20 cellular contexts compared by ENCODE assay signal in the genomic region with DNA sequence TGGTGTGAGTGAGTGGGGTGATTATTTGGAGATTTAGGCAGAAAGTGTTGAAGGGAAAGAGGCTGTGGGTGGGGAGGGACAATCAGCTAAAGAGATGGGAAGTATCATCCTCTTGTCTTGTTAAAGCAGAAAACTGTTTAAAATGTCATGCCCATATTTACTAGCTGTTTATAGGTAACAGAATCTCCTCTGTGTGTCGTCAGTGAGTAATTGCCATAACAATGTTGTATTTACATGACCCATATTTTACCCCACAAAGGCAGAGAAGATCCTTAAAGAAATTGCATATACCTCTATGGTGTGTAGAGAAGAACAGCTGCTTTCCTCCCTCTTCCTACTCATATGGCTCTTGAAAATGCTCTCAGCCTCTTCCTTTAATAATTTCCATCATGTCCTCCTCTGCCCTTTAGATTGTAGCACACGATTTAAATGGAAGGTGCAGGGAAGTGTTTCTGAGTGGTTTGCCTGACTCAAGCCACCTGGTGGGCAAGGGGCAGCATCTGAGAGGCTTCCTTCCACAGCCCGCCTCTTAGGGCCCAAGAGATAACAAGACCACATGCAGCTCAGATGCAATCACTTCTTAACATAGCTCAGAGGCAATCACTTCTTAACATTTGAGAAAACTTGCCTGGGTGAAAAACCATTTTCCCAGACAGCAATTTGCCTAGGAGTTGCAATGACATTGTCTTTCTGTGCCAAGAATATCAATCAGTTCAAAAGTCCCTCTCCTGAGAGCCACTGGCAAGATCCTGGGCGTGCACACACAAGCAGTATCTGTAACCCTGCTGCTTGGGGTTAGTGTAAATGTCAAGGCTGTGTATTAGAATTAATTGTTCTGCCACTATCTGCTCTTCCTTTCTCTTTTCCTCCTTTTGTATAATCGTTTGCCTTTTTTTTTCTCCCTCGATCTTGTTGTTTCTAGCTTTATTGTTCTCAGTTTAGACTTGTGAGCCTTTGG. TPM values are rescaled to one million over a fixed set of nuclear protein-coding genes. Genes with fewer than 3 reads are reported as not detected.
DNase-seq lines count a peak whose midpoint lies in the region; ATAC-seq, FAIRE-seq and TF ChIP-seq lines count a peak whose summit lies in the region.
"Had no signal": no experiment of that assay in that cellular context is flagged by ENCODE, and none has a peak within 500 bp of the region (broad histone marks: within the 10 kb centered on the region; RNA-seq: fewer than 3 reads in every experiment).

No MANE protein-coding gene starts in this region.

- H3K27ac Mint-ChIP-seq in astrocyte (ENCODE audit: unreplicated experiment): no peak overlapping the region
- no peak overlapping the region for H3K27ac Mint-ChIP-seq in activated CD8-positive, alpha-beta memory T cell treated with anti-CD3 and anti-CD28 coated beads, Interleukin-2, amount 10 ng/mL, durations not matched to agents 7 days and 5 days
- H3K27ac Mint-ChIP-seq: activated T-helper 2 cell treated with anti-CD3 and anti-CD28 coated beads, Interferon-gamma antibody, Interleukin-2, Interleukin-4, amounts not matched to agents 10 μg/mL and 5 μg/mL and 100 μg/mL, durations not matched to agents 14 hours and 24 hours and 36 hours; nephron had no signal

- no peaks in the 10 kb centered on the region for H4K20me1 ChIP-seq in astrocyte (ENCODE audit: insufficient read depth, low read length)

- DNase-seq in right cardiac atrium (no peak), heart left ventricle (no peak), astrocyte (ENCODE audit: low read depth) (no peak), iPS-NIHi7 (ENCODE audit: extremely low spot score) (peak; percentile 42), smooth muscle cell of the brain vasculature (ENCODE audit: low read depth, low spot score) (peak; percentile 12), esophagus muscularis mucosa (ENCODE audit: extremely low spot score) (no peak), NCI-H82 (lab: John Stamatoyannopoulos, UW) (no peak)
- no peak for DNase-seq in activated CD8-positive, alpha-beta memory T cell treated with anti-CD3 and anti-CD28 coated beads, Interleukin-2, amount 10 ng/mL, durations not matched to agents 7 days and 5 days
- DNase-seq: activated CD4-positive, CD25-positive, alpha-beta regulatory T cell treated with anti-CD3 and anti-CD28 coated beads, Interleukin-2, amount 50 U/mL, for 72 hours; DMS153; NCI-H1930; NCI-H526; SIG-M5; uterus had no signal

- H3K4me3 ChIP-seq in right cardiac atrium (ENCODE audit: low read length) (no peak overlapping the region), heart left ventricle (no peak overlapping the region), astrocyte (ENCODE audit: insufficient read depth, low read depth, low read length) (no peak overlapping the region), esophagus muscularis mucosa (no peak overlapping the region)
- H3K4me3 ChIP-seq: lung, uterus had no signal

- no peak overlapping the region for H3K4me2 ChIP-seq in astrocyte (ENCODE audit: low read length)

- TF ChIP-seq CTCF in heart left ventricle (IDR thresholded peaks at IDR 0.05) (no peak), astrocyte (IDR thresholded peaks at IDR 0.05; ENCODE audit: insufficient read depth, low read depth, low read length) (no peak), esophagus muscularis mucosa (IDR thresholded peaks at IDR 0.05) (no peak)

- H3K4me3 Mint-ChIP-seq in astrocyte (ENCODE audit: unreplicated experiment): no peak overlapping the region
- H3K4me3 Mint-ChIP-seq in activated CD8-positive, alpha-beta memory T cell treated with anti-CD3 and anti-CD28 coated beads, Interleukin-2, amount 10 ng/mL, durations not matched to agents 7 days and 5 days: no peak overlapping the region
- H3K4me3 Mint-ChIP-seq: CD14-positive monocyte, nephron had no signal

- H3K9ac ChIP-seq in astrocyte (ENCODE audit: low read length): no peak overlapping the region

- no peak for TF ChIP-seq EP300 in esophagus muscularis mucosa (IDR thresholded peaks at IDR 0.05)

- H3K36me3 ChIP-seq in heart left ventricle: no peaks in the 10 kb centered on the region
- no peaks in the 10 kb centered on the region for H3K36me3 ChIP-seq in astrocyte (ENCODE audit: insufficient read depth, low read length)
- no peaks in the 10 kb centered on the region for H3K36me3 ChIP-seq in esophagus muscularis mucosa
- H3K36me3 ChIP-seq: uterus had no signal

- no peak for FAIRE-seq in astrocyte (lab: Jason Lieb, UNC)
- FAIRE-seq: A204.1 had no signal

- no peaks in the 10 kb centered on the region for H3K9me3 Mint-ChIP-seq in astrocyte (ENCODE audit: unreplicated experiment)
- no peaks in the 10 kb centered on the region for H3K9me3 Mint-ChIP-seq in activated CD8-positive, alpha-beta memory T cell treated with anti-CD3 and anti-CD28 coated beads, Interleukin-2, amount 10 ng/mL, durations not matched to agents 7 days and 5 days (ENCODE audit: low read depth)
- H3K9me3 Mint-ChIP-seq: activated T-helper 2 cell treated with anti-CD3 and anti-CD28 coated beads, Interferon-gamma antibody, Interleukin-2, Interleukin-4, amounts not matched to agents 10 μg/mL and 5 μg/mL and 100 μg/mL, durations not matched to agents 14 hours and 24 hours and 36 hours; CD14-positive monocyte; nephron had no signal

- H3K9me3 ChIP-seq in right cardiac atrium (ENCODE audit: control insufficient read depth, low read length) (no peaks in the 10 kb centered on the region), heart left ventricle (no peaks in the 10 kb centered on the region), astrocyte (ENCODE audit: insufficient read depth, low read depth, low read length) (no peaks in the 10 kb centered on the region), esophagus muscularis mucosa (no peaks in the 10 kb centered on the region)
- H3K9me3 ChIP-seq: uterus had no signal

- peak; percentile 48 to 93 for ATAC-seq in right cardiac atrium
- no peak for ATAC-seq in heart left ventricle
- no peak for ATAC-seq in activated CD8-positive, alpha-beta memory T cell treated with anti-CD3 and anti-CD28 coated beads, Interleukin-2, amount 10 ng/mL, durations not matched to agents 7 days and 5 days
- ATAC-seq: HCT116 had no signal

- H3K36me3 Mint-ChIP-seq in astrocyte (ENCODE audit: low read depth, unreplicated experiment): no peaks in the 10 kb centered on the region
- H3K36me3 Mint-ChIP-seq in activated CD8-positive, alpha-beta memory T cell treated with anti-CD3 and anti-CD28 coated beads, Interleukin-2, amount 10 ng/mL, durations not matched to agents 7 days and 5 days: no peaks in the 10 kb centered on the region
- H3K36me3 Mint-ChIP-seq: CD14-positive monocyte had no signal

- TF ChIP-seq POLR2A in heart left ventricle (IDR thresholded peaks at IDR 0.05) (no peak), esophagus muscularis mucosa (IDR thresholded peaks at IDR 0.05; ENCODE audit: low read depth) (no peak)

- peaks cover 5% of the 10 kb centered on the region for H3K27me3 Mint-ChIP-seq in astrocyte (ENCODE audit: low read depth, unreplicated experiment)
- H3K27me3 Mint-ChIP-seq in activated CD8-positive, alpha-beta memory T cell treated with anti-CD3 and anti-CD28 coated beads, Interleukin-2, amount 10 ng/mL, durations not matched to agents 7 days and 5 days: peaks cover 25% of the 10 kb centered on the region

- H3K27me3 ChIP-seq in right cardiac atrium (ENCODE audit: control insufficient read depth, insufficient read depth): no peaks in the 10 kb centered on the region
- H3K27me3 ChIP-seq in heart left ventricle: peaks cover 0 to 5% (median 0%) of the 10 kb centered on the region in 9 donors
- H3K27me3 ChIP-seq in astrocyte (ENCODE audit: insufficient read depth, low read length): no peaks in the 10 kb centered on the region
- no peaks in the 10 kb centered on the region for H3K27me3 ChIP-seq in esophagus muscularis mucosa
- H3K27me3 ChIP-seq: uterus had no signal

- CTCF ChIA-PET in activated CD8-positive, alpha-beta memory T cell treated with anti-CD3 and anti-CD28 coated beads, Interleukin-2, amount 10 ng/mL, durations not matched to agents 7 days and 5 days (lab: Charles Lee): interaction anchor here (1.0 to 1.8 kb wide), 3 partner anchors 12 to 44 kb away, joined by 3 to 4 read pairs (median 4); a partner anchor contains a TSS

- WGBS in right cardiac atrium: 45% methylated on average over 6 of the region's 6 CpGs
- 52 to 65% (median 56%) methylated on average over 6 of the region's 6 CpGs for WGBS in heart left ventricle, 4 donors
- WGBS in esophagus muscularis mucosa: 69% methylated on average over 6 of the region's 6 CpGs

- peak overlapping the region; percentile 21 for H2AFZ ChIP-seq in astrocyte (ENCODE audit: low read depth, low read length)

- H3K79me2 ChIP-seq in astrocyte (ENCODE audit: insufficient read depth, low read length): no peaks in the 10 kb centered on the region

- H3K27ac ChIP-seq in right cardiac atrium (ENCODE audit: low read length) (no peak overlapping the region), heart left ventricle (no peak overlapping the region), astrocyte (ENCODE audit: low read depth, low read length) (no peak overlapping the region), esophagus muscularis mucosa (replicated peaks in 1 of 4) (no peak overlapping the region)
- H3K27ac ChIP-seq: uterus had no signal

- H3K4me1 ChIP-seq in right cardiac atrium (ENCODE audit: control insufficient read depth, insufficient read depth, low read length): peaks cover 4% of the 10 kb centered on the region
- H3K4me1 ChIP-seq in heart left ventricle: peaks cover 0 to 12% (median 0%) of the 10 kb centered on the region in 12 donors
- H3K4me1 ChIP-seq in astrocyte (ENCODE audit: insufficient read depth, low read length): no peaks in the 10 kb centered on the region
- no peaks in the 10 kb centered on the region for H3K4me1 ChIP-seq in esophagus muscularis mucosa
- H3K4me1 ChIP-seq: uterus had no signal

- intact Hi-C loops in right cardiac atrium (cut with DNase I): no loop called here
- intact Hi-C loops in heart left ventricle (cut with DNase I): no loop called here
- intact Hi-C loops in esophagus muscularis mucosa (cut with DNase I): no loop called here

- H3K4me1 Mint-ChIP-seq in astrocyte (ENCODE audit: low read depth, unreplicated experiment): peaks cover 1% of the 10 kb centered on the region
- peaks cover 3% of the 10 kb centered on the region for H3K4me1 Mint-ChIP-seq in activated CD8-positive, alpha-beta memory T cell treated with anti-CD3 and anti-CD28 coated beads, Interleukin-2, amount 10 ng/mL, durations not matched to agents 7 days and 5 days

RNA-seq across cellular contexts. Expression of a gene that starts 44.1 kb away (rescaled TPM):
- total RNA-seq in right cardiac atrium (1 to 10 TPM; 1.3 to 5.8 (median 2.0) TPM), heart left ventricle (10 to 100 TPM in 1 of 9 donors, 1 to 10 TPM in 8; 1.0 to 11.6 (median 3.2) TPM), astrocyte (54.8 and 64.4 TPM in 2 replicates), esophagus muscularis mucosa (10 to 100 TPM in 3 of 4 donors, 1 to 10 TPM in 1; 5.4 to 29.1 (median 23.0) TPM)
- polyA plus RNA-seq in right cardiac atrium (4.2 TPM), heart left ventricle (1 to 10 TPM; 4.1 to 6.9 TPM)
- total RNA-seq in activated CD8-positive, alpha-beta memory T cell treated with anti-CD3 and anti-CD28 coated beads, Interleukin-2, amount 10 ng/mL, durations not matched to agents 7 days and 5 days: not detected

Comparison
In these comparisons a context has a peak if more than half of its experiments do, and no peak if none do; other contexts are left out.
1. ATAC-seq: peak in right cardiac atrium (2 of 2); none in heart left ventricle (0 of 4) and activated CD8-positive, alpha-beta memory T cell treated with anti-CD3 and anti-CD28 coated beads, Interleukin-2, amount 10 ng/mL, durations not matched to agents 7 days and 5 days (single experiment).
2. DNase-seq: peak in iPS-NIHi7 (single experiment) and smooth muscle cell of the brain vasculature (single experiment); none in right cardiac atrium (0 of 3), heart left ventricle (0 of 5), astrocyte (single experiment), activated CD8-positive, alpha-beta memory T cell treated with anti-CD3 and anti-CD28 coated beads, Interleukin-2, amount 10 ng/mL, durations not matched to agents 7 days and 5 days (single experiment), esophagus muscularis mucosa (single experiment) and NCI-H82 (single experiment).